ENCODE assay signal across 1 cellular context in the genomic region with DNA sequence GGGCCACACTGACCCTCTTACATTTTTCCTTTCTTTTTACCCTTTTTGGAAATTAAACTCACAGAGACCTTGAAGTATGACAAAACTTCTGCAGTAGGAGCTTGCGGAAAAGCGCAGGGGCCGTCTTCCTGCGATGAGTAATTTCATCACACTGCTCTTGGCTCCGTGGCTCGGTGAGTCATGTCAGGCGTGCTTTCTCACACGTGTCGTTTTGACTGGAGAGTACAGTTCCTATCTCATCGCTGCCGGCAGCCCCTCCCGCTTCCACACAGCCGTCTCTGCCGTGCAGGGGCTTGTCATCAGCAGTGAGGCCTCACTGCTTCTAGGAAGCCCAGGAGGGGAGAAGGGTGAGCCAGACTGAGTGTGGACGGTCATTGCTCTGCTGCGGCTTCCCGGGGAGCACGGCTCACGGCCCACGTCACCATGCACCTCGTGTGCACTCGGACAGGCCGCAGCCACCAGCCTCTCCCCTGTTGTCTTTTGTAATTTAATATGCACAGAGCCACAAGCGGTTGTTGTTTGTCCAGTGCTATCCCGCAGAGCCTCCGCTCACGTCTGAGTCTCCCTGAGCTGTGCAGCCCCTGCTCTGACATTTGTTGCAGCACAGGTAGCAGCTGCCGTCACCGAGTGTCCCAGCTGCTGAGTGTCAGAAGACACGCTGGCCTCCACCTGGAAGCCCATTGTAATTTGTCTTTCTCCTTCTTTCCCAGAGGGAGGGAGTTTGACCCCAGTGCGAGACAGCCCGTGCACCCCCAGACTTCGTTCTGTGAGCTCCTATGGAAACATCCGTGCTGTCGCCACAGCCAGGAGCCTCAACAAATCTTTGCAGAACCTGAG.
TF ChIP-seq lines count a peak whose summit lies in the region.

No MANE protein-coding gene starts in this region.

TF ChIP-seq in GM12878, 131 proteins besides CTCF, POLR2A, EP300 and RAD21 (continued from another document):
- TF ChIP-seq, protein P1, sequence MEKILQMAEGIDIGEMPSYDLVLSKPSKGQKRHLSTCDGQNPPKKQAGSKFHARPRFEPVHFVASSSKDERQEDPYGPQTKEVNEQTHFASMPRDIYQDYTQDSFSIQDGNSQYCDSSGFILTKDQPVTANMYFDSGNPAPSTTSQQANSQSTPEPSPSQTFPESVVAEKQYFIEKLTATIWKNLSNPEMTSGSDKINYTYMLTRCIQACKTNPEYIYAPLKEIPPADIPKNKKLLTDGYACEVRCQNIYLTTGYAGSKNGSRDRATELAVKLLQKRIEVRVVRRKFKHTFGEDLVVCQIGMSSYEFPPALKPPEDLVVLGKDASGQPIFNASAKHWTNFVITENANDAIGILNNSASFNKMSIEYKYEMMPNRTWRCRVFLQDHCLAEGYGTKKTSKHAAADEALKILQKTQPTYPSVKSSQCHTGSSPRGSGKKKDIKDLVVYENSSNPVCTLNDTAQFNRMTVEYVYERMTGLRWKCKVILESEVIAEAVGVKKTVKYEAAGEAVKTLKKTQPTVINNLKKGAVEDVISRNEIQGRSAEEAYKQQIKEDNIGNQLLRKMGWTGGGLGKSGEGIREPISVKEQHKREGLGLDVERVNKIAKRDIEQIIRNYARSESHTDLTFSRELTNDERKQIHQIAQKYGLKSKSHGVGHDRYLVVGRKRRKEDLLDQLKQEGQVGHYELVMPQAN (conservative IDR thresholded peaks at IDR 0.05) = no peak
- TF ChIP-seq NFIC (IDR thresholded peaks at IDR 0.05; ENCODE audit: low read depth, low read length) (peak; percentile 87), PAX5 (IDR thresholded peaks at IDR 0.05; ENCODE audit: borderline replicate concordance, low read depth, low read length) (peak; percentile 89), ZNF24 (IDR thresholded peaks at IDR 0.05) (no peak), TCF3 (IDR thresholded peaks at IDR 0.05; ENCODE audit: borderline replicate concordance, insufficient read depth, low read depth, low read length) (no peak), MTA3 (IDR thresholded peaks at IDR 0.05; ENCODE audit: borderline replicate concordance, low read length) (peak; percentile 69; the same call in 1 of the 2 replicates), ZBED1 (IDR thresholded peaks at IDR 0.05; ENCODE audit: borderline replicate concordance) (peak; percentile 64; the same call in 1 of the 2 replicates)
TF ChIP-seq in GM12878: peak in this region for 40.
